Comparison of ENCODE assay signal across 1 cellular context in the genomic region with DNA sequence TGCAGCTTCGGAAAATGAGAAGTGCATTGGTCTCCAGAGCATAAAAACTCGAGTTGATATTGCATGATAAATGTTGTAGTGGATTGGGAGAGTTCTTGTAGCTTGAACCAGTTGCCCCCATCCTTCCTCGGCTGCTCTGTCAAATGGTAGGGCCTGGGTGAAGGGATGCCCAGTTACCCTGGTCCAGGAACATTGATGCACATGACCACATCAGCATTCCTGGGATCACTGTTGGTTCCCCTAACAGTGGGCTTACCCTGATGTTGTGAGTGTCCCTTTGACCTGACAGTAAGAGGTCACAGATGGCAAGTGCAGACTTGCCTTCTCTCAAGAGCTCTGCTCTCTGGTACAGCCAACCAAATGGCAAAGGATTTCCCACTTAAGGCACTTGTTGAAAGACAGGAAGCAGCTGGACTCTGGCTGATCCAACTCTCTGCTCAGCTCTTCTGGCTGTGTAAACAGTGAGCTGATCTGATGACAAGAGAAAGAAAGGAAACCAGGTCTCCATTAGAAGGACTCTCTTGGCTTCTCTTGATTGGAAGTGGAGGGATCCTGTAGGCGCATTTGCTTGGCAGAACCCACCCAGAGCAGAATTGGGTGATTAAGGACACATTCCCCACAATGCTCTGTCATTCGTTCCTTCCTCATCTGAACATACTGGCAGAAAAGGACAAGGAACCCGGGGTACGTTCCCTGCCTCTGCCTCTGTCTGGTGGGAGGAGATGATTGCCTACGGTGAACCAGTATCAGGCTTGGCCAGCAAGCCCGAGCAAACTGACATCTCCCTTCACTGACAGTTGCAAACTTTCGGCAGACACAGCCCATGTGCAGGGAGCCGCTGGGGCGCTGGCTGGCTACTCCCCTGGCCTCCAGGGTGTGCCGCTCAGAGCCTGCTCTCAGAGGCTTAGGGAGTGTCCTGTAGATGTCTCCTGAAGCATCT.
TF ChIP-seq lines count a peak whose summit lies in the region.

No MANE protein-coding gene starts in this region.

TF ChIP-seq in HepG2, 621 proteins besides CTCF, POLR2A, EP300 and RAD21 (continued from another document):
- TF ChIP-seq, protein P1, sequence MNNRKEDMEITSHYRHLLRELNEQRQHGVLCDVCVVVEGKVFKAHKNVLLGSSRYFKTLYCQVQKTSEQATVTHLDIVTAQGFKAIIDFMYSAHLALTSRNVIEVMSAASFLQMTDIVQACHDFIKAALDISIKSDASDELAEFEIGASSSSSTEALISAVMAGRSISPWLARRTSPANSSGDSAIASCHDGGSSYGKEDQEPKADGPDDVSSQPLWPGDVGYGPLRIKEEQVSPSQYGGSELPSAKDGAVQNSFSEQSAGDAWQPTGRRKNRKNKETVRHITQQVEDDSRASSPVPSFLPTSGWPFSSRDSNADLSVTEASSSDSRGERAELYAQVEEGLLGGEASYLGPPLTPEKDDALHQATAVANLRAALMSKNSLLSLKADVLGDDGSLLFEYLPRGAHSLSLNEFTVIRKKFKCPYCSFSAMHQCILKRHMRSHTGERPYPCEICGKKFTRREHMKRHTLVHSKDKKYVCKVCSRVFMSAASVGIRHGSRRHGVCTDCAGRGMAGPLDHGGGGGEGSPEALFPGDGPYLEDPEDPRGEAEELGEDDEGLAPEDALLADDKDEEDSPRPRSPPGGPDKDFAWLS (CRISPR knock-in tag; IDR thresholded peaks at IDR 0.05; ENCODE audit: borderline replicate concordance), result no peak
- TF ChIP-seq NCOA2 (CRISPR knock-in tag; IDR thresholded peaks at IDR 0.05) (no peak), GABPA (IDR thresholded peaks at IDR 0.05; ENCODE audit: low read depth, low read length) (no peak), GABPA (CRISPR knock-in tag; IDR thresholded peaks at IDR 0.05; ENCODE audit: low read depth) (no peak), ZNF776 (CRISPR knock-in tag; IDR thresholded peaks at IDR 0.05) (no peak), ZNF703 (CRISPR knock-in tag; IDR thresholded peaks at IDR 0.05; ENCODE audit: borderline replicate concordance) (no peak)
- TF ChIP-seq, protein P2, sequence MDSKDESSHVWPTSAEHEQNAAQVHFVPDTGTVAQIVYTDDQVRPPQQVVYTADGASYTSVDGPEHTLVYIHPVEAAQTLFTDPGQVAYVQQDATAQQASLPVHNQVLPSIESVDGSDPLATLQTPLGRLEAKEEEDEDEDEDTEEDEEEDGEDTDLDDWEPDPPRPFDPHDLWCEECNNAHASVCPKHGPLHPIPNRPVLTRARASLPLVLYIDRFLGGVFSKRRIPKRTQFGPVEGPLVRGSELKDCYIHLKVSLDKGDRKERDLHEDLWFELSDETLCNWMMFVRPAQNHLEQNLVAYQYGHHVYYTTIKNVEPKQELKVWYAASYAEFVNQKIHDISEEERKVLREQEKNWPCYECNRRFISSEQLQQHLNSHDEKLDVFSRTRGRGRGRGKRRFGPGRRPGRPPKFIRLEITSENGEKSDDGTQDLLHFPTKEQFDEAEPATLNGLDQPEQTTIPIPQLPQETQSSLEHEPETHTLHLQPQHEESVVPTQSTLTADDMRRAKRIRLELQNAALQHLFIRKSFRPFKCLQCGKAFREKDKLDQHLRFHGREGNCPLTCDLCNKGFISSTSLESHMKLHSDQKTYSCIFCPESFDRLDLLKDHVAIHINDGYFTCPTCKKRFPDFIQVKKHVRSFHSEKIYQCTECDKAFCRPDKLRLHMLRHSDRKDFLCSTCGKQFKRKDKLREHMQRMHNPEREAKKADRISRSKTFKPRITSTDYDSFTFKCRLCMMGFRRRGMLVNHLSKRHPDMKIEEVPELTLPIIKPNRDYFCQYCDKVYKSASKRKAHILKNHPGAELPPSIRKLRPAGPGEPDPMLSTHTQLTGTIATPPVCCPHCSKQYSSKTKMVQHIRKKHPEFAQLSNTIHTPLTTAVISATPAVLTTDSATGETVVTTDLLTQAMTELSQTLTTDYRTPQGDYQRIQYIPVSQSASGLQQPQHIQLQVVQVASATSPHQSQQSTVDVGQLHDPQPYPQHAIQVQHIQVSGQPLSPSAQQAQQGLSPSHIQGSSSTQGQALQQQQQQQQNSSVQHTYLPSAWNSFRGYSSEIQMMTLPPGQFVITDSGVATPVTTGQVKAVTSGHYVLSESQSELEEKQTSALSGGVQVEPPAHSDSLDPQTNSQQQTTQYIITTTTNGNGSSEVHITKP (CRISPR knock-in tag; IDR thresholded peaks at IDR 0.05; ENCODE audit: low read depth), result no peak
